ENCODE assay signal across 11 cellular contexts in the genomic region with DNA sequence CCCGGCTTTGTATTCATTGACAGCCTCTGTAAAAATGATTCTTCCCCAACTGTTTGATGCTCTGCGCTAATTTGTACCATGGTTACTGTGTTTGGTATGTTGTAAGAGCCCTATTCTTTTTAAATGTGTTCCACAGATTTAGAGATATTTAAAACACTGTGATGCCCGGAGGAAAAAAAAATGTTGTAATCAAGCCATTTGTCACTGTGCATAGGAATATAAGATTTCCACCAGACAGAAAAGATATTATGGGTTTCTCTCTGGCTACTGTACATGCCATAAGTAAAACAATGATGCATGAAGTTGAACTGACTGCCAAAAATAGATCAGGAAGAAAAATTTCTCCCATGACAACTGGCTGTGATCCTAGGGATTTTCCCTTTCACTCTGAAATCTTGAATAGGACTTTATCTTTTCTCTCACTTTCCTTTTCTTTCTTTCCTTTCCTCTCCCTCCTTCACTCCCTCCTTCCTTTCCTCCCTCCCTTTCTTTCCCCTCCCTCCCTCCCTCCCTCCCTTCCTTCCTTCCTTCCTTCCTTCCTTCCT.
DNase-seq lines count a peak whose midpoint lies in the region; ATAC-seq and TF ChIP-seq lines count a peak whose summit lies in the region.
"Had no signal": no experiment of that assay in that cellular context is flagged by ENCODE, and none has a peak within 500 bp of the region (broad histone marks: within the 10 kb centered on the region; RNA-seq: fewer than 3 reads in every experiment).

No MANE protein-coding gene starts in this region.

- H3K27me3 Mint-ChIP-seq in osteocyte (ENCODE audit: unreplicated experiment): no peaks in the 10 kb centered on the region
- H3K27me3 Mint-ChIP-seq: IgD-negative memory B cell, naive B cell had no signal

- H3K27ac ChIP-seq in SJSA1 (peak overlapping the region; percentile 79), neutrophil (peak overlapping the region; percentile 91)

- H3K4me3 ChIP-seq in SJSA1: no peak overlapping the region
- no peak overlapping the region for H3K4me3 ChIP-seq in fibroblast of mammary gland (ENCODE audit: control insufficient read depth, low read depth, low read length)
- H3K4me3 ChIP-seq in neutrophil (ENCODE audit: low read depth in 1 of 2, low read length in 1 of 2): no peak overlapping the region

- H3K4me3 Mint-ChIP-seq in osteocyte (ENCODE audit: unreplicated experiment): no peak overlapping the region
- H3K4me3 Mint-ChIP-seq: IgD-negative memory B cell, naive B cell had no signal

- ATAC-seq in HG03139 (IDR thresholded peaks at IDR 0.05; ENCODE audit: unreplicated experiment): no peak

- peak; percentile 48 for DNase-seq in AG20443 (ENCODE audit: low spot score)
- peak in 1 of 2 experiments; percentile 36 for DNase-seq in SJSA1 (ENCODE audit: low read depth in 1 of 2, low spot score in 2 of 2)
- DNase-seq in fibroblast of mammary gland (ENCODE audit: low read depth): peak; percentile 71
- no peak for DNase-seq in NCI-H2196 (lab: John Stamatoyannopoulos, UW; ENCODE audit: unreplicated experiment)
- DNase-seq in GM13977 (ENCODE audit: low spot score): no peak
- DNase-seq in osteocyte (ENCODE audit: extremely low spot score, unreplicated experiment): no peak
- DNase-seq: COR-L47, naive B cell had no signal

- H3K27me3 ChIP-seq in SJSA1 (replicated peaks) (no peaks in the 10 kb centered on the region), neutrophil (no peaks in the 10 kb centered on the region)

- H3K4me1 ChIP-seq in SJSA1 (replicated peaks) (peaks cover 21% of the 10 kb centered on the region), neutrophil (ENCODE audit: control insufficient read depth in 1 of 2, insufficient read depth in 1 of 2, low read depth in 1 of 2, low read length in 1 of 2) (peaks cover 58 to 73% of the 10 kb centered on the region in 2 experiments)

- no peak overlapping the region for H3K27ac Mint-ChIP-seq in osteocyte (ENCODE audit: unreplicated experiment)
- H3K27ac Mint-ChIP-seq: IgD-negative memory B cell, naive B cell had no signal

- H3K9me3 ChIP-seq in SJSA1 (replicated peaks): no peaks in the 10 kb centered on the region; the same call in 1 of the 2 replicates
- no peaks in the 10 kb centered on the region for H3K9me3 ChIP-seq in neutrophil

- TF ChIP-seq CTCF in fibroblast of mammary gland (conservative IDR thresholded peaks at IDR 0.05; ENCODE audit: control insufficient read depth, insufficient read depth, low read depth, low read length): no peak
- TF ChIP-seq CTCF in neutrophil (IDR thresholded peaks at IDR 0.05): no peak
- no peak for TF ChIP-seq CTCF in GM13977 (IDR thresholded peaks at IDR 0.05; ENCODE audit: extremely low read depth, insufficient read depth, missing control alignments)
- TF ChIP-seq CTCF in osteocyte (IDR thresholded peaks at IDR 0.05): no peak

- in situ Hi-C loops in GM13977 (cut with MboI; ENCODE audit: low pct_unique_long_range_greater_than_20kb, low sequenced_read_pairs, unreplicated experiment): no loop called here

- H3K36me3 Mint-ChIP-seq in osteocyte (ENCODE audit: unreplicated experiment): peaks cover 3% of the 10 kb centered on the region
- H3K36me3 Mint-ChIP-seq: IgD-negative memory B cell, naive B cell had no signal

- H3K36me3 ChIP-seq in SJSA1: no peaks in the 10 kb centered on the region
- no peaks in the 10 kb centered on the region for H3K36me3 ChIP-seq in neutrophil

- peaks cover 8% of the 10 kb centered on the region for H3K4me1 Mint-ChIP-seq in osteocyte (ENCODE audit: unreplicated experiment)

- H3K9me3 Mint-ChIP-seq in osteocyte (ENCODE audit: unreplicated experiment): no peaks in the 10 kb centered on the region
- H3K9me3 Mint-ChIP-seq: IgD-negative memory B cell had no signal

Comparison
In these comparisons a context has a peak if more than half of its experiments do, and no peak if none do; other contexts are left out.
1. DNase-seq: peak in AG20443 (single experiment) and fibroblast of mammary gland (single experiment); none in NCI-H2196 (single experiment), GM13977 (single experiment) and osteocyte (single experiment).